Comparison of ENCODE assay signal across 35 cellular contexts in the genomic region with DNA sequence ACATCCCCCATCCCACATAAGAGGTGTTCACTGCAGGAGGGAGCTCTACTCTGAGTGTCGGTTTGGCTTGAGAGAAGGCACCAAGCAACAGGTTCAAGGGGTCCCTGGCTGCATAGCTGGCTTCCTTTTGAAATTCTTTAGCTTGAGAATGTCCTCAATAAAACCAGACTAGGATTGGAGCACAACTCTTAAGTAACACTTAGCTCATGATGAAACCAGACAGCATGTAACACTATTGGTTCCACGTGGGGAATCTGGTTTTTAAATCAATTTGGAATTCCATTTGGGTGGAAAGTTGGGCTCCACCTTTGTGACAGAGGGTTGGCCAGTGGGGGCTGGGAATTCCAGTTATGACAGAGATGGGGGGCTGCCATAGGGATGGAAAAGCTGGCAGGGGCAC.
"Had no signal": no experiment of that assay in that cellular context is flagged by ENCODE, and none has a peak within 500 bp of the region (broad histone marks: within the 10 kb centered on the region; RNA-seq: fewer than 3 reads in every experiment).

No MANE protein-coding gene starts in this region.

- H3K4me1 Mint-ChIP-seq: activated B cell treated with CpG ODN at 0.5 μM for 24 hours had no signal

- H3K27me3 ChIP-seq: body of pancreas, brain microvascular endothelial cell, breast epithelium had no signal

- H3K27ac ChIP-seq: body of pancreas, brain microvascular endothelial cell, breast epithelium, VCaP had no signal

- H3K4me3 Mint-ChIP-seq: activated B cell treated with CpG ODN at 0.5 μM for 24 hours; activated CD4-positive, alpha-beta memory T cell treated with anti-CD3 and anti-CD28 coated beads for 36 hours; activated CD4-positive, alpha-beta T cell treated with anti-CD3 and anti-CD28 coated beads, Interleukin-2, amount 10 ng/mL, durations not matched to agents 24 days and 14 days; activated CD8-positive, alpha-beta T cell treated with anti-CD3 and anti-CD28 coated beads for 36 hours; activated naive CD4-positive, alpha-beta T cell treated with anti-CD3 and anti-CD28 coated beads, Interleukin-2, amount 10 ng/mL, durations not matched to agents 7 days and 5 days; activated naive CD4-positive, alpha-beta T cell treated with anti-CD3 and anti-CD28 coated beads, Interleukin-2, amount 50 U/mL, for 24 hours; activated naive CD8-positive, alpha-beta T cell; activated naive CD8-positive, alpha-beta T cell treated with anti-CD3 and anti-CD28 coated beads, Interleukin-2, amount 50 U/mL, for 24 hours; activated T-cell treated with anti-CD3 and anti-CD28 coated beads, Interleukin-2, amount 50 U/mL, for 4 hours; activated T-cell treated with anti-CD3 and anti-CD28 coated beads, Interleukin-2, amount 50 U/mL, for 72 hours; activated T-helper 1 cell treated with anti-CD3 and anti-CD28 coated beads, Interleukin-12 subunit alpha, Interleukin-12 subunit beta, Interleukin-2, Interleukin-4 antibody, amounts not matched to agents 30 ng/mL and 10 ng/mL and 1 ng/mL, durations not matched to agents 14 hours and 24 hours and 36 hours; T-helper 1 cell treated with Interleukin-12 subunit alpha and Interleukin-12 subunit beta and Interleukin-4 antibody, amounts not matched to agents 30 μg/mL and 1 μg/mL, for 36 hours; T-helper 2 cell treated with Interferon-gamma antibody and Interleukin-4, amounts not matched to agents 5 μg/mL and 100 μg/mL, for 36 hours had no signal

- H3K36me3 Mint-ChIP-seq: activated CD4-positive, alpha-beta memory T cell treated with anti-CD3 and anti-CD28 coated beads for 36 hours; activated naive CD4-positive, alpha-beta T cell treated with anti-CD3 and anti-CD28 coated beads, Interleukin-2, amount 10 ng/mL, durations not matched to agents 7 days and 5 days; activated naive CD4-positive, alpha-beta T cell treated with anti-CD3 and anti-CD28 coated beads, Interleukin-2, amount 50 U/mL, for 24 hours; activated naive CD8-positive, alpha-beta T cell; activated naive CD8-positive, alpha-beta T cell treated with anti-CD3 and anti-CD28 coated beads, Interleukin-2, amount 10 ng/mL, durations not matched to agents 7 days and 5 days had no signal

- H3K27ac Mint-ChIP-seq: activated B cell treated with CpG ODN at 0.5 μM for 24 hours; activated CD4-positive, alpha-beta memory T cell treated with anti-CD3 and anti-CD28 coated beads for 36 hours; activated CD8-positive, alpha-beta T cell treated with anti-CD3 and anti-CD28 coated beads for 36 hours; activated naive CD4-positive, alpha-beta T cell treated with anti-CD3 and anti-CD28 coated beads, Interleukin-2, amount 10 ng/mL, durations not matched to agents 7 days and 5 days; activated naive CD4-positive, alpha-beta T cell treated with anti-CD3 and anti-CD28 coated beads, Interleukin-2, amount 50 U/mL, for 24 hours; activated naive CD8-positive, alpha-beta T cell; activated naive CD8-positive, alpha-beta T cell treated with anti-CD3 and anti-CD28 coated beads, Interleukin-2, amount 10 ng/mL, durations not matched to agents 7 days and 5 days; activated naive CD8-positive, alpha-beta T cell treated with anti-CD3 and anti-CD28 coated beads, Interleukin-2, amount 50 U/mL, for 24 hours; activated T-cell treated with anti-CD3 and anti-CD28 coated beads, Interleukin-2, amount 50 U/mL, for 72 hours; activated T-helper 1 cell treated with anti-CD3 and anti-CD28 coated beads, Interleukin-12 subunit alpha, Interleukin-12 subunit beta, Interleukin-2, Interleukin-4 antibody, amounts not matched to agents 30 ng/mL and 10 ng/mL and 1 ng/mL, durations not matched to agents 14 hours and 24 hours and 36 hours; activated T-helper 2 cell treated with anti-CD3 and anti-CD28 coated beads, Interferon-gamma antibody, Interleukin-2, Interleukin-4, amounts not matched to agents 10 μg/mL and 5 μg/mL and 100 μg/mL, durations not matched to agents 14 hours and 24 hours and 36 hours; T-helper 1 cell treated with Interleukin-12 subunit alpha and Interleukin-12 subunit beta and Interleukin-4 antibody, amounts not matched to agents 30 μg/mL and 1 μg/mL, for 36 hours; T-helper 2 cell treated with Interferon-gamma antibody and Interleukin-4, amounts not matched to agents 5 μg/mL and 100 μg/mL, for 36 hours had no signal

- DNase-seq: activated B cell treated with CpG ODN at 0.5 μM for 24 hours; activated CD4-positive, alpha-beta memory T cell treated with anti-CD3 and anti-CD28 coated beads for 36 hours; activated CD4-positive, alpha-beta T cell treated with anti-CD3 and anti-CD28 coated beads for 4 hours; activated CD4-positive, alpha-beta T cell treated with anti-CD3 and anti-CD28 coated beads, Interleukin-2, amount 10 ng/mL, durations not matched to agents 24 days and 14 days; activated CD4-positive, alpha-beta T cell treated with anti-CD3 and anti-CD28 coated beads, Interleukin-2, amount 50 U/mL, for 1 hour; activated CD4-positive, alpha-beta T cell treated with anti-CD3 and anti-CD28 coated beads, Interleukin-2, amount 50 U/mL, for 4 hours; activated CD4-positive, CD25-positive, alpha-beta regulatory T cell treated with anti-CD3 and anti-CD28 coated beads, Interleukin-2, amount 50 U/mL, for 72 hours; activated CD8-positive, alpha-beta memory T cell treated with anti-CD3 and anti-CD28 coated beads, Interleukin-2, amount 50 U/mL, for 4 hours; activated effector memory CD4-positive, alpha-beta T cell treated with Interleukin-2 at 50 U/mL for 16 hours; activated gamma-delta T cell; activated naive CD4-positive, alpha-beta T cell treated with anti-CD3 and anti-CD28 coated beads, Interleukin-2, amount 10 ng/mL, durations not matched to agents 7 days and 5 days; activated naive CD4-positive, alpha-beta T cell treated with Interleukin-2 at 50 U/mL for 16 hours; activated naive CD8-positive, alpha-beta T cell treated with anti-CD3 and anti-CD28 coated beads, Interleukin-2, amount 10 ng/mL, durations not matched to agents 7 days and 5 days; activated naive CD8-positive, alpha-beta T cell treated with anti-CD3 and anti-CD28 coated beads, Interleukin-2, amount 50 U/mL, for 24 hours; activated T-cell treated with anti-CD3 and anti-CD28 coated beads for 4 hours; activated T-cell treated with anti-CD3 and anti-CD28 coated beads, Interleukin-2, amount 50 U/mL, for 1 hour; activated T-cell treated with anti-CD3 and anti-CD28 coated beads, Interleukin-2, amount 50 U/mL, for 4 hours; activated T-cell treated with anti-CD3 and anti-CD28 coated beads, Interleukin-2, amount 50 U/mL, for 72 hours; aorta; body of pancreas; brain microvascular endothelial cell; central memory CD4-positive, alpha-beta T cell; cerebellar nuclear complex; T-helper 1 cell; T-helper 2 cell; T-helper 9 cell had no signal

- H3K36me3 ChIP-seq: brain microvascular endothelial cell, breast epithelium had no signal

- H3K9me3 Mint-ChIP-seq: activated B cell treated with CpG ODN at 0.5 μM for 24 hours; activated CD4-positive, alpha-beta memory T cell treated with anti-CD3 and anti-CD28 coated beads for 36 hours; activated CD4-positive, alpha-beta T cell treated with anti-CD3 and anti-CD28 coated beads, Interleukin-2, amount 10 ng/mL, durations not matched to agents 24 days and 14 days; activated CD8-positive, alpha-beta T cell treated with anti-CD3 and anti-CD28 coated beads for 36 hours; activated naive CD4-positive, alpha-beta T cell treated with anti-CD3 and anti-CD28 coated beads, Interleukin-2, amount 10 ng/mL, durations not matched to agents 7 days and 5 days; activated naive CD4-positive, alpha-beta T cell treated with anti-CD3 and anti-CD28 coated beads, Interleukin-2, amount 50 U/mL, for 24 hours; activated naive CD8-positive, alpha-beta T cell treated with anti-CD3 and anti-CD28 coated beads, Interleukin-2, amount 10 ng/mL, durations not matched to agents 7 days and 5 days; activated naive CD8-positive, alpha-beta T cell treated with anti-CD3 and anti-CD28 coated beads, Interleukin-2, amount 50 U/mL, for 24 hours; activated T-cell treated with anti-CD3 and anti-CD28 coated beads, Interleukin-2, amount 50 U/mL, for 4 hours; activated T-cell treated with anti-CD3 and anti-CD28 coated beads, Interleukin-2, amount 50 U/mL, for 72 hours; activated T-helper 1 cell treated with anti-CD3 and anti-CD28 coated beads, Interleukin-12 subunit alpha, Interleukin-12 subunit beta, Interleukin-2, Interleukin-4 antibody, amounts not matched to agents 30 ng/mL and 10 ng/mL and 1 ng/mL, durations not matched to agents 14 hours and 24 hours and 36 hours; activated T-helper 2 cell treated with anti-CD3 and anti-CD28 coated beads, Interferon-gamma antibody, Interleukin-2, Interleukin-4, amounts not matched to agents 10 μg/mL and 5 μg/mL and 100 μg/mL, durations not matched to agents 14 hours and 24 hours and 36 hours; T-helper 1 cell treated with Interleukin-12 subunit alpha and Interleukin-12 subunit beta and Interleukin-4 antibody, amounts not matched to agents 30 μg/mL and 1 μg/mL, for 36 hours; T-helper 2 cell treated with Interferon-gamma antibody and Interleukin-4, amounts not matched to agents 5 μg/mL and 100 μg/mL, for 36 hours had no signal

- ATAC-seq: activated T-cell treated with anti-CD3 and anti-CD28 coated beads, Interleukin-2, amount 50 U/mL, for 4 hours; body of pancreas had no signal

- H3K9me3 ChIP-seq: body of pancreas, breast epithelium had no signal

- H3K4me3 ChIP-seq: body of pancreas, breast epithelium had no signal

- H3K4me1 ChIP-seq: breast epithelium had no signal
